In genomic region chr2:20012282-20013060, GRCh38 we compare ENCODE assay signal across 8 cellular contexts. TPM values are rescaled to one million over a fixed set of nuclear protein-coding genes. Genes with fewer than 3 reads are reported as not detected.
A peak's percentile ranks its signal among the peaks of the same experiment; 100 is the strongest.
DNase-seq lines count a peak whose midpoint lies in the region; ATAC-seq, FAIRE-seq and TF ChIP-seq lines count a peak whose summit lies in the region.

A gene with protein sequence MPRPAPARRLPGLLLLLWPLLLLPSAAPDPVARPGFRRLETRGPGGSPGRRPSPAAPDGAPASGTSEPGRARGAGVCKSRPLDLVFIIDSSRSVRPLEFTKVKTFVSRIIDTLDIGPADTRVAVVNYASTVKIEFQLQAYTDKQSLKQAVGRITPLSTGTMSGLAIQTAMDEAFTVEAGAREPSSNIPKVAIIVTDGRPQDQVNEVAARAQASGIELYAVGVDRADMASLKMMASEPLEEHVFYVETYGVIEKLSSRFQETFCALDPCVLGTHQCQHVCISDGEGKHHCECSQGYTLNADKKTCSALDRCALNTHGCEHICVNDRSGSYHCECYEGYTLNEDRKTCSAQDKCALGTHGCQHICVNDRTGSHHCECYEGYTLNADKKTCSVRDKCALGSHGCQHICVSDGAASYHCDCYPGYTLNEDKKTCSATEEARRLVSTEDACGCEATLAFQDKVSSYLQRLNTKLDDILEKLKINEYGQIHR (minus strand): TSS chr2:20012668. CDS start chr2:20012631, 37 bp downstream.

- TF ChIP-seq RAD21 in HCT116 (IDR thresholded peaks at IDR 0.05; ENCODE audit: low read depth) = no peak

- TF ChIP-seq CTCF in HCT116 (IDR thresholded peaks at IDR 0.05 in 2 of 3, conservative IDR thresholded peaks at IDR 0.05 in 1 of 3; ENCODE audit: borderline replicate concordance in 1 of 3, insufficient read depth in 1 of 3, low read depth in 2 of 3, low read length in 2 of 3) (no peak), psoas muscle (IDR thresholded peaks at IDR 0.05) (no peak), D721Med (IDR thresholded peaks at IDR 0.05; ENCODE audit: insufficient read depth, missing control alignments) (no peak)

- BruUV-seq in HCT116 (replicated peaks; lab: Mats Ljungman, UMichigan) = no TSS peak

- no peak within 1 kb of the TSS for H2AFZ ChIP-seq in HCT116 (ENCODE audit: low read depth, low read length, poor library complexity, severe bottlenecking)

- H3K9me3 ChIP-seq in HCT116 (ENCODE audit: control insufficient read depth in 1 of 2, insufficient read depth in 1 of 2, low read depth in 1 of 2, low read length in 2 of 2) = no peaks in the 10 kb centered on the region
- H3K9me3 ChIP-seq in psoas muscle = no peaks in the 10 kb centered on the region

- WGBS in psoas muscle, 3 donors = 1% methylated on average over 55 to 86 of the region's 86 CpGs

- TF ChIP-seq POLR2A in HCT116 (IDR thresholded peaks at IDR 0.05; ENCODE audit: borderline replicate concordance, extremely low read depth, insufficient read depth, insufficient read length) = no peak
- TF ChIP-seq POLR2A in GM18505 (IDR thresholded peaks at IDR 0.05; ENCODE audit: borderline replicate concordance, extremely low read depth, insufficient read depth, insufficient read length) = no peak

- H3K4me1 ChIP-seq in HCT116 (ENCODE audit: control insufficient read depth in 1 of 2, insufficient read depth in 2 of 2, low read length in 2 of 2) (no peaks in the 10 kb centered on the region), psoas muscle (peaks cover 3% of the 10 kb centered on the region)

- RAD21 ChIA-PET in HCT116 (lab: Charles Lee; ENCODE audit: low non-redundant PET in 1 of 2, low total read pairs in 2 of 2, uncharacterized antibody in 2 of 2, unreplicated experiment in 2 of 2) = no interaction called here

- no peaks in the 10 kb centered on the region for H3K79me2 ChIP-seq in HCT116 (ENCODE audit: insufficient read depth, low read length)

- CTCF ChIA-PET in HCT116 (lab: Charles Lee) = no interaction called here

- H3K27ac Mint-ChIP-seq in activated naive CD4-positive, alpha-beta T cell treated with anti-CD3 and anti-CD28 coated beads, Interleukin-2, amount 50 U/mL, for 72 hours = no peak within 1 kb of the TSS

- POLR2A ChIA-PET in HCT116 (lab: Charles Lee) = no interaction called here

- no peaks in the 10 kb centered on the region for H4K20me1 ChIP-seq in HCT116 (ENCODE audit: insufficient read depth)

- H3K4me3 ChIP-seq in HCT116 (replicated peaks in 1 of 2; ENCODE audit: low read depth in 1 of 2, low read length in 2 of 2) (no peak within 1 kb of the TSS), psoas muscle (peak within 1 kb of the TSS; percentile 64)

- no peaks in the 10 kb centered on the region for H3K36me3 Mint-ChIP-seq in activated naive CD4-positive, alpha-beta T cell treated with anti-CD3 and anti-CD28 coated beads, Interleukin-2, amount 50 U/mL, for 72 hours

- H3K4me2 ChIP-seq in HCT116 (ENCODE audit: low read length) = no peak within 1 kb of the TSS

- no peak within 1 kb of the TSS for H3K27ac ChIP-seq in HCT116 (ENCODE audit: low read depth, low read length)
- peak within 1 kb of the TSS; percentile 36 for H3K27ac ChIP-seq in psoas muscle

- H3K9me3 Mint-ChIP-seq in activated naive CD4-positive, alpha-beta T cell treated with anti-CD3 and anti-CD28 coated beads, Interleukin-2, amount 50 U/mL, for 72 hours = no peaks in the 10 kb centered on the region

- ATAC-seq in HCT116 = peak; percentile 51
- ATAC-seq in activated naive CD4-positive, alpha-beta T cell treated with anti-CD3 and anti-CD28 coated beads, Interleukin-2, amount 50 U/mL, for 72 hours = peak; percentile 61 to 68
- peak; percentile 90 for ATAC-seq in left ventricle myocardium superior
- peak; percentile 57 to 79 (median 71) for ATAC-seq in psoas muscle
- no peak for ATAC-seq in GM18505 (IDR thresholded peaks at IDR 0.05; ENCODE audit: unreplicated experiment)

- no peak for FAIRE-seq in D721Med (lab: Jason Lieb, UNC)

- intact Hi-C loops in HCT116 (cut with micrococcal nuclease) (no loop called here), left ventricle myocardium superior (cut with micrococcal nuclease) (loop anchor here (5.0 kb wide), 1 partner anchor 85 kb away; no protein-coding TSS in a partner anchor), psoas muscle (cut with DNase I) (no loop called here)

- H3K36me3 ChIP-seq in HCT116 (ENCODE audit: control insufficient read depth in 1 of 2, insufficient read depth in 2 of 2, low read length in 2 of 2) (no peaks in the 10 kb centered on the region), psoas muscle (ENCODE audit: insufficient read depth in 1 of 2, low read depth in 1 of 2) (no peaks in the 10 kb centered on the region)

- peak; percentile 78 for DNase-seq in AG08395 (ENCODE audit: low spot score)
- DNase-seq in HCT116 (ENCODE audit: low read depth, low spot score) = no peak
- DNase-seq in activated naive CD4-positive, alpha-beta T cell treated with anti-CD3 and anti-CD28 coated beads, Interleukin-2, amount 50 U/mL, for 72 hours (ENCODE audit: low spot score in 2 of 2) = peak in 1 of 2 donors; percentile 25
- peak; percentile 66 for DNase-seq in left ventricle myocardium superior
- peak; percentile 43 to 58 for DNase-seq in psoas muscle
- DNase-seq in NK-92 treated with Interleukin-12 subunit alpha and Interleukin-12 subunit beta, amount 100 ng/mL, for 24 hours (lab: John Stamatoyannopoulos, UW) = no peak
- DNase-seq in D721Med (ENCODE audit: insufficient read length, low spot score) = no peak

- H3K9ac ChIP-seq in HCT116 (ENCODE audit: low read length) = no peak within 1 kb of the TSS

- H3K9me2 ChIP-seq in HCT116 (ENCODE audit: insufficient read depth) = no peaks in the 10 kb centered on the region

- H3K27me3 ChIP-seq in HCT116 (ENCODE audit: insufficient read depth, low read length) (no peaks in the 10 kb centered on the region), psoas muscle (ENCODE audit: insufficient read depth in 3 of 3, low read length in 2 of 3) (peaks cover 0 to 25% (median 7%) of the 10 kb centered on the region in 3 donors)

TF ChIP-seq in HCT116, 20 proteins besides CTCF, POLR2A, EP300 and RAD21:
- TF ChIP-seq ELF1 (IDR thresholded peaks at IDR 0.05; ENCODE audit: borderline replicate concordance, low read depth) (no peak), EZH2phosphoT487 (IDR thresholded peaks at IDR 0.05; ENCODE audit: borderline replicate concordance) (no peak), EGR1 (IDR thresholded peaks at IDR 0.05; ENCODE audit: low read depth) (no peak), ZNF274 (IDR thresholded peaks at IDR 0.05; ENCODE audit: low read depth, low read length) (no peak), TCF7L2 (IDR thresholded peaks at IDR 0.05; ENCODE audit: borderline replicate concordance, extremely low read depth, insufficient read depth, insufficient read length) (no peak), POLR2AphosphoS5 (IDR thresholded peaks at IDR 0.05; ENCODE audit: low read depth, low read length) (no peak), SIN3A (IDR thresholded peaks at IDR 0.05; ENCODE audit: low read depth) (no peak)
TF ChIP-seq in HCT116: peak in this region for 0.

RNA-seq across cellular contexts. Expression of the gene that starts here (rescaled TPM):
- total RNA-seq in HCT116 (2021; ENCODE audit: unreplicated experiment) = not detected
- polyA plus RNA-seq in HCT116 (2012) = not detected in 2 replicates
- total RNA-seq in activated naive CD4-positive, alpha-beta T cell treated with anti-CD3 and anti-CD28 coated beads, Interleukin-2, amount 50 U/mL, for 72 hours = not detected
- 0.32 TPM for total RNA-seq in left ventricle myocardium superior
- total RNA-seq in psoas muscle = under 1 TPM in 2 of 4 donors, not detected in 2; 0.15 to 0.78 TPM
- under 1 TPM; 0.20 to 0.40 (median 0.25) TPM for polyA plus RNA-seq in psoas muscle

Comparison
In these comparisons a context has a peak if more than half of its experiments do, and no peak if none do; other contexts are left out.
1. Peak in ATAC-seq in HCT116; RNA of the gene not detected or under 1 TPM.
2. Peak in ATAC-seq in activated naive CD4-positive, alpha-beta T cell treated with anti-CD3 and anti-CD28 coated beads, Interleukin-2, amount 50 U/mL, for 72 hours; RNA of the gene not detected or under 1 TPM.
3. Peak in DNase-seq and ATAC-seq in left ventricle myocardium superior; RNA of the gene not detected or under 1 TPM.
4. Peak in DNase-seq, ATAC-seq, H3K4me3 ChIP-seq and H3K27ac ChIP-seq in psoas muscle; RNA of the gene not detected or under 1 TPM.